15 cellular contexts compared by ENCODE assay signal in the genomic region with DNA sequence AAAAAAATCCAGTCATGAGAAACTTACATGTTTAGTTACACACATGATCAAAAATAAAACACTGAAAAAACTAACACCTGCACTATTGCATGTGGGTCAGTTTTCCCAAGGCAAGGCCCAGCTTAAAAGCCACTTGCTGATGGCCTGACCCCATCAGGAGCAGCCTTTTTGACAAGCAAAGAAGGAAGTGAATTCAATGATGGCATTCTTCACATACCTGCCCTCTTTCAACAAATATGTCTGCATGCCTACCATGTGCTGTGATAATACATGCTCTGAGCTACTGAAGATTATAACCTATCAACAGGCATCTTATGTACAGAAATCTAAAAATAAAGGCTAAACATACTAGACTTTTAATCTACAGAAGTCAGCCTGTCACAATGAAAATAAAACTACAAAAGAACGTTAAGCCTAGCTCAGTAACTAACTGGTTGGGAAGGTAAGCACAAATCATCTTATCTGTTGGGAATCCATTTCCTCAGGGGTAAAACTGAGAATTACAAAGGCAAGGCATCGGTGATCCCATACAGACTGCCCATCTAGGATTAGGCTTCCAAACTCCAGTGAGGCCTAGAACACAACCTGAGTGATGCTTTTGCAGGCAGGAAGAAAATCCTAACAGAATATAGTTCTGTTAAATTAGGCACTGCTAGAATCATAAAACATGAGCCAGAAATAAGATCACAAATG. TPM values are rescaled to one million over a fixed set of nuclear protein-coding genes. Genes with fewer than 3 reads are reported as not detected.
A peak's percentile ranks its signal among the peaks of the same experiment; 100 is the strongest.
DNase-seq lines count a peak whose midpoint lies in the region; TF ChIP-seq lines count a peak whose summit lies in the region.
"Had no signal": no experiment of that assay in that cellular context is flagged by ENCODE, and none has a peak within 500 bp of the region (broad histone marks: within the 10 kb centered on the region; RNA-seq: fewer than 3 reads in every experiment).

No MANE protein-coding gene starts in this region.

- no TSS peak for BruUV-seq in PC-9 (replicated peaks; lab: Mats Ljungman, UMichigan)

- H3K36me3 Mint-ChIP-seq in endothelial cell (ENCODE audit: low read depth, unreplicated experiment) (peaks cover 6% of the 10 kb centered on the region), neural crest cell (ENCODE audit: low read depth) (no peaks in the 10 kb centered on the region)
- H3K36me3 Mint-ChIP-seq: stimulated activated memory B cell treated with anti-CD40 and anti-IgM and Interleukin-4, amounts not matched to agents 10 μg/mL and 1 μg/mL and 100 μg/mL, for 72 hours had no signal

- 0 out of 2 replicates have a peak overlapping the region, but pooled peaks have one; percentile 5 for H3K4me2 ChIP-seq in PC-9

- intact Hi-C loops in PC-9 (cut with micrococcal nuclease; ENCODE audit: unreplicated experiment) = no loop called here

- H3K9me3 Mint-ChIP-seq in endothelial cell (ENCODE audit: unreplicated experiment) (no peaks in the 10 kb centered on the region), neural crest cell (no peaks in the 10 kb centered on the region)
- H3K9me3 Mint-ChIP-seq: activated T-helper 2 cell treated with anti-CD3 and anti-CD28 coated beads, Interferon-gamma antibody, Interleukin-2, Interleukin-4, amounts not matched to agents 10 μg/mL and 5 μg/mL and 100 μg/mL, durations not matched to agents 14 hours and 24 hours and 36 hours; stimulated activated memory B cell treated with anti-CD40 and anti-IgM and Interleukin-4, amounts not matched to agents 10 μg/mL and 1 μg/mL and 100 μg/mL, for 72 hours had no signal

- H3K27me3 Mint-ChIP-seq in endothelial cell (ENCODE audit: unreplicated experiment) = no peaks in the 10 kb centered on the region
- H3K27me3 Mint-ChIP-seq in neural crest cell (ENCODE audit: low read depth) = no peaks in the 10 kb centered on the region

- H4K20me1 ChIP-seq in PC-9 (ENCODE audit: insufficient read depth) = no peaks in the 10 kb centered on the region

- H3K4me1 ChIP-seq in PC-9 (replicated peaks; ENCODE audit: insufficient read depth) = peaks cover 22% of the 10 kb centered on the region; the same call in 1 of the 2 replicates
- H3K4me1 ChIP-seq in tibial nerve = peaks cover 2 to 77% (median 22%) of the 10 kb centered on the region in 4 donors
- H3K4me1 ChIP-seq: breast epithelium had no signal

- no peaks in the 10 kb centered on the region for H3K36me3 ChIP-seq in PC-9 (ENCODE audit: low read depth)
- no peaks in the 10 kb centered on the region for H3K36me3 ChIP-seq in tibial nerve
- H3K36me3 ChIP-seq: breast epithelium had no signal

- TF ChIP-seq CTCF in PC-9 (conservative IDR thresholded peaks at IDR 0.05) (no peak), endothelial cell (IDR thresholded peaks at IDR 0.05; ENCODE audit: unreplicated experiment) (no peak), neural crest cell (conservative IDR thresholded peaks at IDR 0.05) (no peak), tibial nerve (IDR thresholded peaks at IDR 0.05) (no peak)

- H3K27ac Mint-ChIP-seq in endothelial cell (ENCODE audit: unreplicated experiment) = peak overlapping the region; percentile 9
- peak overlapping the region; percentile 5 for H3K27ac Mint-ChIP-seq in neural crest cell (ENCODE audit: unreplicated experiment)
- H3K27ac Mint-ChIP-seq: activated T-helper 2 cell treated with anti-CD3 and anti-CD28 coated beads, Interferon-gamma antibody, Interleukin-2, Interleukin-4, amounts not matched to agents 10 μg/mL and 5 μg/mL and 100 μg/mL, durations not matched to agents 14 hours and 24 hours and 36 hours; stimulated activated memory B cell treated with anti-CD40 and anti-IgM and Interleukin-4, amounts not matched to agents 10 μg/mL and 1 μg/mL and 100 μg/mL, for 72 hours had no signal

- peak in 1 of 2 experiments; percentile 68 for DNase-seq in PC-9
- no peak for DNase-seq in endothelial cell (ENCODE audit: low spot score)
- DNase-seq in neural crest cell (ENCODE audit: low read depth, low spot score) = no peak
- no peak for DNase-seq in tibial nerve (ENCODE audit: low spot score in 2 of 2)
- DNase-seq in activated CD4-positive, CD25-positive, alpha-beta regulatory T cell (lab: John Stamatoyannopoulos, UW) = no peak
- DNase-seq in NCI-H774 (lab: John Stamatoyannopoulos, UW) = no peak
- DNase-seq in HUDEP-2 (lab: John Stamatoyannopoulos, UW; ENCODE audit: unreplicated experiment in 76 of 76) = no peak
- DNase-seq: activated CD4-positive, alpha-beta T cell treated with anti-CD3 and anti-CD28 coated beads, Interleukin-2, amount 50 U/mL, for 4 hours; GOT3; NCI-H1105 treated with DMSO at 0.1 percent for 48 hours; stimulated activated CD4-positive, alpha-beta T cell treated with anti-CD3 and anti-CD28 coated beads, Interleukin-4, amount 100 ng/mL, for 24 hours had no signal

- WGBS in tibial nerve, 2 donors = 53 to 54% methylated on average over 2 of the region's 2 CpGs

- H3K4me1 Mint-ChIP-seq in endothelial cell (ENCODE audit: unreplicated experiment) (peaks cover 16% of the 10 kb centered on the region), neural crest cell (peaks cover 22% of the 10 kb centered on the region)
- H3K4me1 Mint-ChIP-seq: stimulated activated memory B cell treated with anti-CD40 and anti-IgM and Interleukin-4, amounts not matched to agents 10 μg/mL and 1 μg/mL and 100 μg/mL, for 72 hours had no signal

- TF ChIP-seq EP300 in tibial nerve (IDR thresholded peaks at IDR 0.05) = no peak

- CTCF ChIA-PET in PC-9 (lab: Charles Lee) = interaction anchor here (0.5 kb wide), 1 partner anchor 8 kb away, joined by 4 read pairs; no protein-coding TSS in a partner anchor

- no peak overlapping the region for H3K4me3 ChIP-seq in PC-9
- no peak overlapping the region for H3K4me3 ChIP-seq in tibial nerve
- H3K4me3 ChIP-seq: breast epithelium had no signal

- H3F3A ChIP-seq in PC-9 (ENCODE audit: insufficient read depth, low read depth) = no peaks in the 10 kb centered on the region

- H3K9me3 ChIP-seq in PC-9 (ENCODE audit: insufficient read depth, low read depth) (no peaks in the 10 kb centered on the region), tibial nerve (no peaks in the 10 kb centered on the region)
- H3K9me3 ChIP-seq: breast epithelium had no signal

- H3K9me2 ChIP-seq in PC-9 (ENCODE audit: insufficient read depth) = no peaks in the 10 kb centered on the region

- H2AFZ ChIP-seq in PC-9 = no peak overlapping the region

- H3K79me2 ChIP-seq in PC-9 (ENCODE audit: low read depth) = peaks cover 51% of the 10 kb centered on the region

- H3K4me3 Mint-ChIP-seq in endothelial cell (ENCODE audit: unreplicated experiment) (no peak overlapping the region), neural crest cell (no peak overlapping the region)
- H3K4me3 Mint-ChIP-seq: stimulated activated memory B cell treated with anti-CD40 and anti-IgM and Interleukin-4, amounts not matched to agents 10 μg/mL and 1 μg/mL and 100 μg/mL, for 72 hours had no signal

- POLR2A ChIA-PET in PC-9 (lab: Charles Lee; ENCODE audit: unreplicated experiment) = interaction anchor here (0.6 kb wide), 1 partner anchor 101 kb away, joined by 10 read pairs; no protein-coding TSS in a partner anchor

- H3K27ac ChIP-seq in PC-9 = 0 out of 2 replicates have a peak overlapping the region, but pooled peaks have one; percentile 5
- peak overlapping the region; percentile 12 to 93 (median 60) for H3K27ac ChIP-seq in tibial nerve
- H3K27ac ChIP-seq: breast epithelium, C4-2B had no signal

- H3K27me3 ChIP-seq in PC-9 (ENCODE audit: insufficient read depth, low read depth) (no peaks in the 10 kb centered on the region), tibial nerve (no peaks in the 10 kb centered on the region)
- H3K27me3 ChIP-seq: breast epithelium had no signal

- no peak for TF ChIP-seq POLR2A in tibial nerve (IDR thresholded peaks at IDR 0.05)

RNA-seq across cellular contexts. Expression of gene SORT1, which starts 14.5 kb away (rescaled TPM):
- total RNA-seq in PC-9 (2021) (25.7 and 27.9 TPM in 2 replicates), endothelial cell (ENCODE audit: unreplicated experiment) (49.0 TPM), neural crest cell (60.8 and 61.6 TPM in 2 replicates), tibial nerve (100 to 1,000 TPM; 145 to 199 (median 189) TPM)

RNA-seq across cellular contexts. Expression of gene PSMA5, which starts 43.0 kb away (rescaled TPM):
- 168 and 172 TPM in 2 replicates for total RNA-seq in PC-9 (2021)
- total RNA-seq in endothelial cell (ENCODE audit: unreplicated experiment) = 84.9 TPM
- 99.8 and 109 TPM in 2 replicates for total RNA-seq in neural crest cell
- 10 to 100 TPM; 20.5 to 28.8 (median 24.9) TPM for total RNA-seq in tibial nerve
